9 cellular contexts compared by ENCODE assay signal in genomic region chr3:197354195-197355059, GRCh38. TPM values are rescaled to one million over a fixed set of nuclear protein-coding genes. Genes with fewer than 3 reads are reported as not detected.
DNase-seq lines count a peak whose midpoint lies in the region; ATAC-seq lines count a peak whose summit lies in the region.
"Had no signal": no experiment of that assay in that cellular context is flagged by ENCODE, and none has a peak within 500 bp of the region (broad histone marks: within the 10 kb centered on the region; RNA-seq: fewer than 3 reads in every experiment).

No MANE protein-coding gene starts in this region.

- DNase-seq in NCI-H187 treated with DMSO at 0.1 percent for 48 hours (lab: John Stamatoyannopoulos, UW) (peak; percentile 62), medulla oblongata (ENCODE audit: extremely low spot score) (peak; percentile 45), H4 (ENCODE audit: low spot score) (no peak)
- DNase-seq: activated CD4-positive, alpha-beta memory T cell treated with anti-CD3 and anti-CD28 coated beads, Interleukin-2, amount 10 ng/mL, durations not matched to agents 7 days and 5 days; Karpas-422 had no signal

- ATAC-seq in GM21526 (IDR thresholded peaks at IDR 0.05; ENCODE audit: low FRiP score, unreplicated experiment): no peak
- no peak for ATAC-seq in HG03139 (IDR thresholded peaks at IDR 0.05; ENCODE audit: unreplicated experiment)

- H3K4me1 ChIP-seq in urinary bladder (ENCODE audit: insufficient read depth): no peaks in the 10 kb centered on the region

- 27% methylated on average over 26 of the region's 26 CpGs for WGBS in urinary bladder

- H3K36me3 ChIP-seq in urinary bladder (ENCODE audit: insufficient read depth): no peaks in the 10 kb centered on the region

- H3K27ac ChIP-seq in cingulate gyrus (ENCODE audit: low read depth, low read length) (peak overlapping the region; percentile 70), urinary bladder (ENCODE audit: low read depth) (peak overlapping the region; percentile 32)

- no peak overlapping the region for H3K4me3 ChIP-seq in urinary bladder (ENCODE audit: low read depth, low read length)

RNA-seq across cellular contexts. Expression of gene DLG1, which starts 56.0 kb away (rescaled TPM):
- total RNA-seq in urinary bladder: 163 TPM
- polyA plus RNA-seq in urinary bladder: 27.5 TPM
- 46.6 and 64.5 TPM in 2 replicates for total RNA-seq in H4 (2014; rRNA removed; shearing (Covaris generic))
